In genomic region chr4:176002007-176002623, GRCh38 we compare ENCODE assay signal across 8 cellular contexts.
DNase-seq lines count a peak whose midpoint lies in the region; ATAC-seq and TF ChIP-seq lines count a peak whose summit lies in the region.

No MANE protein-coding gene starts in this region.

- no peaks in the 10 kb centered on the region for H3K9me3 Mint-ChIP-seq in activated naive CD4-positive, alpha-beta T cell treated with anti-CD3 and anti-CD28 coated beads, Interleukin-2, amount 10 ng/mL, durations not matched to agents 7 days and 5 days

- intact Hi-C loops in colonic mucosa (cut with DNase I): no loop called here
- intact Hi-C loops in transverse colon (cut with DNase I; ENCODE audit: low total_unique reads): no loop called here

- H3K27ac ChIP-seq in OCI-LY3 (ENCODE audit: low read length) (no peak overlapping the region), colonic mucosa (no peak overlapping the region), mesenchymal stem cell (ENCODE audit: low read length, poor library complexity, severe bottlenecking) (no peak overlapping the region), transverse colon (peak overlapping the region; percentile 13 to 80 (median 65))

- peak; percentile 22 for DNase-seq in activated naive CD4-positive, alpha-beta T cell treated with anti-CD3 and anti-CD28 coated beads, Interleukin-2, amount 10 ng/mL, durations not matched to agents 7 days and 5 days
- DNase-seq in activated naive CD4-positive, alpha-beta T cell (lab: John Stamatoyannopoulos, UW): no peak
- DNase-seq in colonic mucosa (peak; percentile 18), mesenchymal stem cell (peak; percentile 37), transverse colon (peak; percentile 29)

- no peaks in the 10 kb centered on the region for H3K36me3 ChIP-seq in OCI-LY3 (replicated peaks; ENCODE audit: low read depth, low read length)
- H3K36me3 ChIP-seq in colonic mucosa: no peaks in the 10 kb centered on the region
- H3K36me3 ChIP-seq in mesenchymal stem cell (ENCODE audit: control insufficient read depth in 1 of 2, insufficient read depth in 2 of 2, low read depth in 1 of 2, low read length in 2 of 2): no peaks in the 10 kb centered on the region
- H3K36me3 ChIP-seq in transverse colon: no peaks in the 10 kb centered on the region

- H3K9ac ChIP-seq in OCI-LY3 (ENCODE audit: low read length) (peak overlapping the region; percentile 52), colonic mucosa (ENCODE audit: low read depth in 2 of 2, low read length in 2 of 2) (no peak overlapping the region), mesenchymal stem cell (ENCODE audit: low read length) (no peak overlapping the region)

- TF ChIP-seq CTCF in OCI-LY3 (IDR thresholded peaks at IDR 0.05; ENCODE audit: low read depth, low read length) (no peak), colonic mucosa (IDR thresholded peaks at IDR 0.05) (no peak), transverse colon (IDR thresholded peaks at IDR 0.05) (no peak)

- no peaks in the 10 kb centered on the region for H3K27me3 ChIP-seq in OCI-LY3 (ENCODE audit: low read depth, low read length)
- peaks cover 10% of the 10 kb centered on the region for H3K27me3 ChIP-seq in colonic mucosa
- H3K27me3 ChIP-seq in mesenchymal stem cell (ENCODE audit: control insufficient read depth in 1 of 2, insufficient read depth in 1 of 2, low read length in 2 of 2): peaks cover 0 to 68% of the 10 kb centered on the region in 2 experiments
- H3K27me3 ChIP-seq in transverse colon: peaks cover 26% of the 10 kb centered on the region

- no peaks in the 10 kb centered on the region for H3K79me1 ChIP-seq in mesenchymal stem cell (replicated peaks; ENCODE audit: low read length, poor library complexity, severe bottlenecking)

- peaks cover 6% of the 10 kb centered on the region for H3K4me1 Mint-ChIP-seq in activated naive CD4-positive, alpha-beta T cell treated with anti-CD3 and anti-CD28 coated beads, Interleukin-2, amount 10 ng/mL, durations not matched to agents 7 days and 5 days

- no peak overlapping the region for H4K91ac ChIP-seq in mesenchymal stem cell (ENCODE audit: low read length)

- H3K79me2 ChIP-seq in OCI-LY3 (ENCODE audit: low read length): no peaks in the 10 kb centered on the region

- H2BK5ac ChIP-seq in mesenchymal stem cell (ENCODE audit: low read depth, low read length, poor library complexity, severe bottlenecking): no peak overlapping the region

- in situ Hi-C loops in transverse colon (cut with MboI; ENCODE audit: low pct_ligation_motif_present in 1 of 4, low pct_unique_long_range_greater_than_20kb in 1 of 4, low sequenced_read_pairs in 3 of 4): no loop called here

- H3K4ac ChIP-seq in mesenchymal stem cell (ENCODE audit: low read depth in 1 of 2, low read length in 2 of 2): no peak overlapping the region

- H3K14ac ChIP-seq in mesenchymal stem cell (ENCODE audit: low read length in 2 of 2): no peak overlapping the region

- H2BK15ac ChIP-seq in mesenchymal stem cell (ENCODE audit: low read depth, poor library complexity, severe bottlenecking): no peak overlapping the region

- ATAC-seq in HG02642 (IDR thresholded peaks at IDR 0.05; ENCODE audit: poor library complexity, unreplicated experiment) (peak; percentile 83), HG03439 (IDR thresholded peaks at IDR 0.05; ENCODE audit: unreplicated experiment) (no peak)

- no peak overlapping the region for H3K4me3 Mint-ChIP-seq in activated naive CD4-positive, alpha-beta T cell treated with anti-CD3 and anti-CD28 coated beads, Interleukin-2, amount 10 ng/mL, durations not matched to agents 7 days and 5 days

- no peak for TF ChIP-seq EP300 in transverse colon (IDR thresholded peaks at IDR 0.05; ENCODE audit: low read depth)

- H4K8ac ChIP-seq in mesenchymal stem cell (ENCODE audit: low read length): no peak overlapping the region

- H3K27ac Mint-ChIP-seq in activated naive CD4-positive, alpha-beta T cell treated with anti-CD3 and anti-CD28 coated beads, Interleukin-2, amount 10 ng/mL, durations not matched to agents 7 days and 5 days: no peak overlapping the region

- peak overlapping the region; percentile 99 for H3K4me2 ChIP-seq in OCI-LY3 (ENCODE audit: low read length)
- H3K4me2 ChIP-seq in mesenchymal stem cell (ENCODE audit: low read length, poor library complexity, severe bottlenecking): peak overlapping the region; percentile 95

- H2AK5ac ChIP-seq in mesenchymal stem cell (ENCODE audit: low read length, severe bottlenecking): no peak overlapping the region

- CTCF ChIA-PET in activated naive CD4-positive, alpha-beta T cell treated with anti-CD3 and anti-CD28 coated beads, Interleukin-2, amount 10 ng/mL, durations not matched to agents 7 days and 5 days (lab: Charles Lee): no interaction called here

- no peak overlapping the region for H3K23ac ChIP-seq in mesenchymal stem cell (ENCODE audit: low read length in 2 of 2)

- no peaks in the 10 kb centered on the region for H3K9me3 ChIP-seq in OCI-LY3 (ENCODE audit: insufficient read depth, low read length)
- H3K9me3 ChIP-seq in colonic mucosa: no peaks in the 10 kb centered on the region
- H3K9me3 ChIP-seq in mesenchymal stem cell (ENCODE audit: control insufficient read depth, low read length): no peaks in the 10 kb centered on the region
- H3K9me3 ChIP-seq in transverse colon: no peaks in the 10 kb centered on the region

- H3K36me3 Mint-ChIP-seq in activated naive CD4-positive, alpha-beta T cell treated with anti-CD3 and anti-CD28 coated beads, Interleukin-2, amount 10 ng/mL, durations not matched to agents 7 days and 5 days: peaks cover 1% of the 10 kb centered on the region

- H2BK120ac ChIP-seq in mesenchymal stem cell (ENCODE audit: low read depth, low read length): no peak overlapping the region

- H3K4me1 ChIP-seq in OCI-LY3 (ENCODE audit: low read length): peaks cover 10% of the 10 kb centered on the region
- no peaks in the 10 kb centered on the region for H3K4me1 ChIP-seq in colonic mucosa
- H3K4me1 ChIP-seq in mesenchymal stem cell (ENCODE audit: control insufficient read depth, insufficient read depth, low read depth, low read length): peaks cover 6% of the 10 kb centered on the region
- H3K4me1 ChIP-seq in transverse colon: peaks cover 0 to 3% (median 0%) of the 10 kb centered on the region in 4 donors

- no peak overlapping the region for H2BK12ac ChIP-seq in mesenchymal stem cell (ENCODE audit: low read length in 2 of 2)

- TF ChIP-seq POLR2A in transverse colon (IDR thresholded peaks at IDR 0.05): no peak

- peaks cover 34% of the 10 kb centered on the region for H3K27me3 Mint-ChIP-seq in activated naive CD4-positive, alpha-beta T cell treated with anti-CD3 and anti-CD28 coated beads, Interleukin-2, amount 10 ng/mL, durations not matched to agents 7 days and 5 days

- WGBS in mesenchymal stem cell: under 1% methylated on average over 44 of the region's 44 CpGs
- WGBS in transverse colon (ENCODE audit: low coverage in 1 of 2), 2 donors: 0 to 2% methylated on average over 1 to 44 of the region's 44 CpGs

- peak overlapping the region; percentile 81 for H3K4me3 ChIP-seq in OCI-LY3 (ENCODE audit: low read length)
- H3K4me3 ChIP-seq in colonic mucosa: peak overlapping the region; percentile 23
- peak overlapping the region; percentile 53 to 71 for H3K4me3 ChIP-seq in mesenchymal stem cell (ENCODE audit: insufficient read depth in 1 of 2, low read depth in 1 of 2, low read length in 2 of 2)
- peak overlapping the region; percentile 37 to 57 (median 50) for H3K4me3 ChIP-seq in transverse colon

- H4K20me1 ChIP-seq in OCI-LY3 (ENCODE audit: insufficient read depth, low read length): no peaks in the 10 kb centered on the region

- H2AFZ ChIP-seq in OCI-LY3 (ENCODE audit: low read depth, low read length): peak overlapping the region; percentile 77
- H2AFZ ChIP-seq in mesenchymal stem cell (ENCODE audit: low read depth, low read length): peak overlapping the region; percentile 8

- no peak overlapping the region for H3K18ac ChIP-seq in mesenchymal stem cell (ENCODE audit: low read depth in 1 of 2, low read length in 2 of 2)

Comparison
In these comparisons a context has a peak if more than half of its experiments do, and no peak if none do; other contexts are left out.
1. DNase-seq: peak in activated naive CD4-positive, alpha-beta T cell treated with anti-CD3 and anti-CD28 coated beads, Interleukin-2, amount 10 ng/mL, durations not matched to agents 7 days and 5 days (single experiment), colonic mucosa (single experiment), mesenchymal stem cell (single experiment) and transverse colon (single experiment); none in activated naive CD4-positive, alpha-beta T cell (0 of 4).
2. H3K27ac ChIP-seq: peak in transverse colon (4 of 4); none in OCI-LY3 (single experiment), colonic mucosa (single experiment) and mesenchymal stem cell (single experiment).
3. H3K4me3 ChIP-seq: peak in every context shown above with its lines; median percentile 81 in OCI-LY3; 62 in mesenchymal stem cell; 50 in transverse colon; 23 in colonic mucosa.